In the genomic region with DNA sequence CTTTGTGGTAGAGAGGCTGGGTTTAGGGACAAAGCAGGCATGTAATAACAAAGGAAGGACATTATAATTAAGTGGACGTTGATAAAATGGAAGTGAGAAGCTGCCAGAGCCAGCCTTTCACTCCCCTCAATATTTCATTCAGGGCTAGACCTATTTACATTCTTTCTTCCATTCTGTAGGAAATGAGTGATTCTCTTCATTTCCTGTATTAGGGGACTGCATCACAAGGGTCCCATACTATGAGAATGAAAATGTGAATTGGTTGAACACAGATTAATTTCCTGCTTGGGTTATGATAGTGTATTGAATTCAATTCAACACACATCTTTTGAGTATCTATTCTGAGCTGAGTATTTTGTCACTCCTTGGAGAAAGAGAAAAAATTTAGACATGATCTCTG, we compare ENCODE assay signal across 17 cellular contexts.
DNase-seq lines count a peak whose midpoint lies in the region; ATAC-seq, FAIRE-seq and TF ChIP-seq lines count a peak whose summit lies in the region.
"Had no signal": no experiment of that assay in that cellular context is flagged by ENCODE, and none has a peak within 500 bp of the region (broad histone marks: within the 10 kb centered on the region; RNA-seq: fewer than 3 reads in every experiment).

No MANE protein-coding gene starts in this region.

- H3K9me1 ChIP-seq in keratinocyte (ENCODE audit: control insufficient read depth, extremely low read depth, insufficient read depth, low read length), result no peaks in the 10 kb centered on the region

- H3K9me3 ChIP-seq in breast epithelium, result no peaks in the 10 kb centered on the region
- no peaks in the 10 kb centered on the region for H3K9me3 ChIP-seq in keratinocyte (ENCODE audit: control insufficient read depth, low read depth, low read length)
- H3K9me3 ChIP-seq: Caco-2 had no signal

- H3K27ac Mint-ChIP-seq in MCF 10A (ENCODE audit: low read depth, unreplicated experiment) (no peak overlapping the region), type B pancreatic cell (peak overlapping the region; percentile 17)

- H3K27ac ChIP-seq in breast epithelium (peak overlapping the region in 1 of 2 donors; percentile 5), keratinocyte (ENCODE audit: control insufficient read depth, insufficient read depth, low read length) (no peak overlapping the region)
- H3K27ac ChIP-seq: SK-N-MC had no signal

- H3K4me1 Mint-ChIP-seq in MCF 10A (ENCODE audit: insufficient read depth, unreplicated experiment) (peaks cover 16% of the 10 kb centered on the region), type B pancreatic cell (ENCODE audit: unreplicated experiment) (peaks cover 15% of the 10 kb centered on the region)

- CTCF ChIA-PET in MCF 10A (lab: Yijun Ruan, JAX), result no interaction called here

- H3K4me3 ChIP-seq in breast epithelium (no peak overlapping the region), keratinocyte (ENCODE audit: control insufficient read depth in 2 of 3, extremely low read depth in 1 of 3, insufficient read depth in 2 of 3, low read depth in 1 of 3, low read length in 3 of 3) (no peak overlapping the region)
- H3K4me3 ChIP-seq: SK-N-MC had no signal

- ATAC-seq in Right ventricle myocardium inferior, result no peak
- ATAC-seq: HepG2 had no signal

- TF ChIP-seq POLR2A in breast epithelium (IDR thresholded peaks at IDR 0.05), result no peak

- no peak for DNase-seq in MCF 10A (ENCODE audit: unreplicated experiment)
- DNase-seq in breast epithelium (ENCODE audit: low spot score in 2 of 2), result no peak
- DNase-seq in keratinocyte (ENCODE audit: low read depth, low spot score), result no peak
- DNase-seq in type B pancreatic cell (ENCODE audit: extremely low spot score, unreplicated experiment), result no peak
- no peak for DNase-seq in central memory CD4-positive, alpha-beta T cell
- DNase-seq in NCI-H1105 (lab: John Stamatoyannopoulos, UW), result no peak
- no peak for DNase-seq in Right ventricle myocardium inferior (ENCODE audit: missing footprints)
- DNase-seq: Caco-2, DMS53, GOT3, NCI-H1930, NCI-H510A treated with DMSO at 0.1 percent for 48 hours had no signal

- peak; percentile 17 for FAIRE-seq in keratinocyte (lab: Jason Lieb, UNC)
- FAIRE-seq: A204.1, GM19239, HepG2 had no signal

- no TSS peak for BruUV-seq in MCF 10A (replicated peaks; lab: Mats Ljungman, UMichigan)

- H3K4me1 ChIP-seq in breast epithelium (no peaks in the 10 kb centered on the region), keratinocyte (ENCODE audit: control insufficient read depth, extremely low read depth, insufficient read depth, low read length) (peaks cover 8% of the 10 kb centered on the region)
- H3K4me1 ChIP-seq: Caco-2 had no signal

- H3K36me3 ChIP-seq in breast epithelium (no peaks in the 10 kb centered on the region), keratinocyte (ENCODE audit: control insufficient read depth in 2 of 2, extremely low read depth in 1 of 2, insufficient read depth in 2 of 2, low read length in 2 of 2) (no peaks in the 10 kb centered on the region)

- no peaks in the 10 kb centered on the region for H3K79me2 ChIP-seq in keratinocyte (ENCODE audit: control insufficient read depth, insufficient read depth, low read length)

- H3K9me3 Mint-ChIP-seq in MCF 10A (ENCODE audit: unreplicated experiment) (no peaks in the 10 kb centered on the region), type B pancreatic cell (no peaks in the 10 kb centered on the region)

- H3K27me3 ChIP-seq in breast epithelium (no peaks in the 10 kb centered on the region), keratinocyte (ENCODE audit: control insufficient read depth, extremely low read depth, insufficient read depth, low read length) (no peaks in the 10 kb centered on the region)

- no peaks in the 10 kb centered on the region for H4K20me1 ChIP-seq in keratinocyte (ENCODE audit: control insufficient read depth, extremely low read depth, insufficient read depth, low read length)

- H3K27me3 Mint-ChIP-seq in MCF 10A (ENCODE audit: insufficient read depth, unreplicated experiment), result no peaks in the 10 kb centered on the region
- H3K27me3 Mint-ChIP-seq in type B pancreatic cell, result no peaks in the 10 kb centered on the region

- dilution Hi-C loops in keratinocyte (cut with MboI; ENCODE audit: extremely low pct_ligation_motif_present, low sequenced_read_pairs), result no loop called here

- TF ChIP-seq CTCF in MCF 10A (IDR thresholded peaks at IDR 0.05; ENCODE audit: unreplicated experiment) (no peak), breast epithelium (IDR thresholded peaks at IDR 0.05) (no peak), keratinocyte (optimal IDR thresholded peaks at IDR 0.05 in 1 of 3, IDR thresholded peaks at IDR 0.05 in 1 of 3, conservative IDR thresholded peaks at IDR 0.05 in 1 of 3; ENCODE audit: extremely low read depth in 1 of 3, insufficient read depth in 2 of 3, low read length in 3 of 3) (no peak), type B pancreatic cell (conservative IDR thresholded peaks at IDR 0.05) (no peak)

- H3K9ac ChIP-seq in keratinocyte (ENCODE audit: control insufficient read depth, extremely low read depth, insufficient read depth, low read length), result no peak overlapping the region

- intact Hi-C loops in MCF 10A (cut with micrococcal nuclease) (no loop called here), breast epithelium (cut with DNase I; ENCODE audit: low total_unique reads) (no loop called here), Right ventricle myocardium inferior (cut with DNase I) (no loop called here)

- peak overlapping the region; percentile 35 for H3K4me2 ChIP-seq in keratinocyte (ENCODE audit: control insufficient read depth, extremely low read depth, insufficient read depth, low read depth, low read length)

- POLR2A ChIA-PET in MCF 10A (lab: Yijun Ruan, JAX), result no interaction called here

- H3K4me3 Mint-ChIP-seq in MCF 10A (ENCODE audit: unreplicated experiment), result peak overlapping the region; percentile 40
- H3K4me3 Mint-ChIP-seq in type B pancreatic cell, result no peak overlapping the region

- H2AFZ ChIP-seq in keratinocyte (ENCODE audit: control insufficient read depth, low read length), result peak overlapping the region; percentile 47

- H3K36me3 Mint-ChIP-seq in MCF 10A (ENCODE audit: insufficient read depth, unreplicated experiment) (no peaks in the 10 kb centered on the region), type B pancreatic cell (no peaks in the 10 kb centered on the region)

TF ChIP-seq in PFSK-1, 5 proteins besides CTCF, POLR2A, EP300 and RAD21:
- TF ChIP-seq POLR2AphosphoS5 (IDR thresholded peaks at IDR 0.05; ENCODE audit: low read depth, low read length), result no peak
- no peak for TF ChIP-seq TAF1 (IDR thresholded peaks at IDR 0.05; ENCODE audit: borderline replicate concordance, insufficient read depth, low read length)
- 0 out of 2 replicates have a peak, but pooled peaks have one; percentile 38 for TF ChIP-seq SIN3A (IDR thresholded peaks at IDR 0.05; ENCODE audit: borderline replicate concordance, insufficient read depth, low read length)
- TF ChIP-seq, protein P1, sequence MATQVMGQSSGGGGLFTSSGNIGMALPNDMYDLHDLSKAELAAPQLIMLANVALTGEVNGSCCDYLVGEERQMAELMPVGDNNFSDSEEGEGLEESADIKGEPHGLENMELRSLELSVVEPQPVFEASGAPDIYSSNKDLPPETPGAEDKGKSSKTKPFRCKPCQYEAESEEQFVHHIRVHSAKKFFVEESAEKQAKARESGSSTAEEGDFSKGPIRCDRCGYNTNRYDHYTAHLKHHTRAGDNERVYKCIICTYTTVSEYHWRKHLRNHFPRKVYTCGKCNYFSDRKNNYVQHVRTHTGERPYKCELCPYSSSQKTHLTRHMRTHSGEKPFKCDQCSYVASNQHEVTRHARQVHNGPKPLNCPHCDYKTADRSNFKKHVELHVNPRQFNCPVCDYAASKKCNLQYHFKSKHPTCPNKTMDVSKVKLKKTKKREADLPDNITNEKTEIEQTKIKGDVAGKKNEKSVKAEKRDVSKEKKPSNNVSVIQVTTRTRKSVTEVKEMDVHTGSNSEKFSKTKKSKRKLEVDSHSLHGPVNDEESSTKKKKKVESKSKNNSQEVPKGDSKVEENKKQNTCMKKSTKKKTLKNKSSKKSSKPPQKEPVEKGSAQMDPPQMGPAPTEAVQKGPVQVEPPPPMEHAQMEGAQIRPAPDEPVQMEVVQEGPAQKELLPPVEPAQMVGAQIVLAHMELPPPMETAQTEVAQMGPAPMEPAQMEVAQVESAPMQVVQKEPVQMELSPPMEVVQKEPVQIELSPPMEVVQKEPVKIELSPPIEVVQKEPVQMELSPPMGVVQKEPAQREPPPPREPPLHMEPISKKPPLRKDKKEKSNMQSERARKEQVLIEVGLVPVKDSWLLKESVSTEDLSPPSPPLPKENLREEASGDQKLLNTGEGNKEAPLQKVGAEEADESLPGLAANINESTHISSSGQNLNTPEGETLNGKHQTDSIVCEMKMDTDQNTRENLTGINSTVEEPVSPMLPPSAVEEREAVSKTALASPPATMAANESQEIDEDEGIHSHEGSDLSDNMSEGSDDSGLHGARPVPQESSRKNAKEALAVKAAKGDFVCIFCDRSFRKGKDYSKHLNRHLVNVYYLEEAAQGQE (IDR thresholded peaks at IDR 0.05; ENCODE audit: insufficient read depth in 1 of 2, low read depth in 2 of 2, low read length in 2 of 2), result no peak
